Comparison of ENCODE assay signal across 15 cellular contexts in genomic region chr9:127139071-127139731, GRCh38. TPM values are rescaled to one million over a fixed set of nuclear protein-coding genes. Genes with fewer than 3 reads are reported as not detected.
DNase-seq lines count a peak whose midpoint lies in the region; ATAC-seq, FAIRE-seq and TF ChIP-seq lines count a peak whose summit lies in the region.
"Had no signal": no experiment of that assay in that cellular context is flagged by ENCODE, and none has a peak within 500 bp of the region (broad histone marks: within the 10 kb centered on the region; RNA-seq: fewer than 3 reads in every experiment).

No MANE protein-coding gene starts in this region.

- TF ChIP-seq POLR2A in right lobe of liver (IDR thresholded peaks at IDR 0.05), result no peak
- no peak for TF ChIP-seq POLR2A in HepG2 (IDR thresholded peaks at IDR 0.05; ENCODE audit: insufficient read depth in 1 of 2, low read depth in 2 of 2, low read length in 2 of 2)

- POLR2A ChIA-PET in HepG2 (lab: Yijun Ruan, JAX), result no interaction called here

- H3K4me3 ChIP-seq in right lobe of liver (no peak overlapping the region), HepG2 (replicated peaks in 1 of 3; ENCODE audit: insufficient read depth in 1 of 3, low read depth in 2 of 3, low read length in 3 of 3) (no peak overlapping the region), skeletal muscle tissue (ENCODE audit: low read length in 3 of 3) (peak overlapping the region in 2 of 3 donors; percentile 19 to 54), BE2C (ENCODE audit: low read depth, low read length) (no peak overlapping the region)

- H2AFZ ChIP-seq in HepG2 (ENCODE audit: low read length), result no peak overlapping the region

- TF ChIP-seq CTCF in right lobe of liver (IDR thresholded peaks at IDR 0.05) (no peak), HepG2 (CRISPR knock-in tag; IDR thresholded peaks at IDR 0.05) (no peak), BE2C (IDR thresholded peaks at IDR 0.05; ENCODE audit: low read depth, low read length) (no peak)

- H3K4me2 ChIP-seq in HepG2 (ENCODE audit: low read depth, low read length), result no peak overlapping the region

- H3K27me3 ChIP-seq in right lobe of liver (no peaks in the 10 kb centered on the region), HepG2 (ENCODE audit: control insufficient read depth in 1 of 2, insufficient read depth in 2 of 2, low read length in 2 of 2) (no peaks in the 10 kb centered on the region), skeletal muscle tissue (ENCODE audit: control insufficient read depth in 3 of 3, insufficient read depth in 3 of 3, low read length in 3 of 3) (no peaks in the 10 kb centered on the region), BE2C (no peaks in the 10 kb centered on the region)

- H3K4me1 ChIP-seq in right lobe of liver (peaks cover 0 to 6% (median 0%) of the 10 kb centered on the region in 4 donors), HepG2 (ENCODE audit: insufficient read depth, low read length) (peaks cover 8% of the 10 kb centered on the region), skeletal muscle tissue (ENCODE audit: control insufficient read depth in 3 of 3, insufficient read depth in 3 of 3, low read length in 3 of 3) (peaks cover 57 to 84% (median 69%) of the 10 kb centered on the region in 3 donors), BE2C (no peaks in the 10 kb centered on the region)

- H3K27ac ChIP-seq in right lobe of liver (no peak overlapping the region), HepG2 (ENCODE audit: extremely low read length, insufficient read depth, low read length) (no peak overlapping the region), skeletal muscle tissue (ENCODE audit: low read depth, low read length) (peak overlapping the region; percentile 62), caudate nucleus (ENCODE audit: low read depth, low read length) (no peak overlapping the region)

- intact Hi-C loops in right lobe of liver (cut with DNase I) (no loop called here), HepG2 (cut with micrococcal nuclease; ENCODE audit: unreplicated experiment) (no loop called here)

- CTCF ChIA-PET in HepG2 (lab: Yijun Ruan, JAX; ENCODE audit: low intra/inter-chr PET ratio, low total read pairs), result no interaction called here

- no peaks in the 10 kb centered on the region for H4K20me1 ChIP-seq in HepG2 (ENCODE audit: insufficient read depth, low read length)

- ATAC-seq in right lobe of liver (no peak), HepG2 (no peak)

- no peaks in the 10 kb centered on the region for H3K36me3 ChIP-seq in right lobe of liver
- H3K36me3 ChIP-seq in HepG2 (replicated peaks in 1 of 2; ENCODE audit: control insufficient read depth in 1 of 2, insufficient read depth in 2 of 2, low read length in 2 of 2), result no peaks in the 10 kb centered on the region
- H3K36me3 ChIP-seq in skeletal muscle tissue (ENCODE audit: control insufficient read depth in 3 of 3, insufficient read depth in 3 of 3, low read length in 3 of 3), result no peaks in the 10 kb centered on the region
- no peaks in the 10 kb centered on the region for H3K36me3 ChIP-seq in BE2C

- H3K9ac ChIP-seq in HepG2 (ENCODE audit: insufficient read depth, low read depth, low read length) (no peak overlapping the region), skeletal muscle tissue (ENCODE audit: low read depth in 1 of 3, low read length in 3 of 3) (peak overlapping the region in 1 of 3 donors; percentile 40)

- no peaks in the 10 kb centered on the region for H3K79me2 ChIP-seq in HepG2 (ENCODE audit: insufficient read depth, low read length)

- no TSS peak for BruUV-seq in HepG2 (replicated peaks; lab: Mats Ljungman, UMichigan)

- DNase-seq in right lobe of liver (peak in 2 of 3 donors; percentile 23 to 40), HepG2 (ENCODE audit: low spot score) (no peak), islet precursor cell (peak; percentile 55), iPS-NIHi11 (ENCODE audit: low spot score) (no peak), BE2C (no peak), caudate nucleus (lab: John Stamatoyannopoulos, UW) (no peak)
- DNase-seq: Calu3, HCEC 1CT, MV-4-11, NCI-H1417 treated with DMSO at 0.1 percent for 48 hours, NCI-H2029, NCI-H510A treated with DMSO at 0.1 percent for 48 hours had no signal

- in situ Hi-C loops in HepG2 (cut with HindIII; ENCODE audit: extremely low pct_ligation_motif_present, low pct_unique_long_range_greater_than_20kb), result no loop called here

- H3K9me3 ChIP-seq in right lobe of liver, result no peaks in the 10 kb centered on the region
- no peaks in the 10 kb centered on the region for H3K9me3 ChIP-seq in HepG2 (ENCODE audit: low read length)
- H3K9me3 ChIP-seq in skeletal muscle tissue (ENCODE audit: control insufficient read depth in 3 of 3, low read length in 3 of 3), result no peaks in the 10 kb centered on the region
- no peaks in the 10 kb centered on the region for H3K9me3 ChIP-seq in BE2C

- TF ChIP-seq RAD21 in HepG2 (CRISPR knock-in tag; IDR thresholded peaks at IDR 0.05), result no peak

- no CpG with 5 or more reads among the region's 8 CpGs for WGBS in right lobe of liver (ENCODE audit: insufficient coverage, low coverage, low lambda C conversion rate, missing lambda C conversion rate)
- WGBS in HepG2 (ENCODE audit: low lambda C conversion rate), result 80% methylated on average over 2 of the region's 8 CpGs

- FAIRE-seq in HepG2 (lab: Jason Lieb, UNC), result no peak
- FAIRE-seq: GM18507, RCC 7860 had no signal

- no peak for TF ChIP-seq EP300 in HepG2 (IDR thresholded peaks at IDR 0.05; ENCODE audit: low read depth in 2 of 2, low read length in 2 of 2)
- no peak for TF ChIP-seq EP300 in HepG2 (CRISPR knock-in tag; IDR thresholded peaks at IDR 0.05; ENCODE audit: borderline replicate concordance)

TF ChIP-seq in HepG2, 621 proteins besides CTCF, POLR2A, EP300 and RAD21:
- no peak for TF ChIP-seq ZKSCAN1 (IDR thresholded peaks at IDR 0.05; ENCODE audit: low read length)
- TF ChIP-seq NCOA1 (CRISPR knock-in tag; IDR thresholded peaks at IDR 0.05), result no peak
- TF ChIP-seq CCDC6 (CRISPR knock-in tag; IDR thresholded peaks at IDR 0.05), result no peak
- no peak for TF ChIP-seq ZFP1 (CRISPR knock-in tag; IDR thresholded peaks at IDR 0.05)
- no peak for TF ChIP-seq CREB3 (CRISPR knock-in tag; IDR thresholded peaks at IDR 0.05)
- no peak for TF ChIP-seq ZNF383 (CRISPR knock-in tag; IDR thresholded peaks at IDR 0.05; ENCODE audit: borderline replicate concordance)
- no peak for TF ChIP-seq ZNF713 (CRISPR knock-in tag; IDR thresholded peaks at IDR 0.05)
TF ChIP-seq in HepG2: peak in this region for 0.

RNA-seq across cellular contexts. Expression of gene ANGPTL2, which starts 16.8 kb away (rescaled TPM):
- 1 to 10 TPM; 2.1 to 6.3 (median 3.0) TPM for total RNA-seq in right lobe of liver
- total RNA-seq in HepG2 (2016; rRNA removed; fragmentation: Illumina TruSeq; extraction: Trizol), result 0.35 and 0.91 TPM in 2 replicates
- total RNA-seq in HepG2 (2016; cell fraction: cytosol; rRNA removed; fragmentation: Illumina TruSeq; extraction: Trizol; ENCODE audit: low read depth), result 0.09 TPM in 1 of 2 replicates, not detected in the other
- total RNA-seq in HepG2 (2016; cell fraction: insoluble cytoplasmic fraction; rRNA removed; fragmentation: Illumina TruSeq; extraction: Trizol), result 0.49 and 1.4 TPM in 2 replicates
- total RNA-seq in HepG2 (2016; cell fraction: membrane; rRNA removed; fragmentation: Illumina TruSeq; extraction: Trizol), result 0.55 and 0.59 TPM in 2 replicates
- total RNA-seq in HepG2 (2016; cell fraction: nucleus; rRNA removed; fragmentation: Illumina TruSeq; extraction: Trizol), result 1.2 and 2.2 TPM in 2 replicates
- 21.0 and 40.2 TPM in 2 replicates for polyA plus RNA-seq in HepG2 (2011; rRNA removed)
- 14.1 and 24.9 TPM in 2 replicates for polyA plus RNA-seq in HepG2 (2011; cell fraction: cytosol; rRNA removed)
- 16.8 and 26.7 TPM in 2 replicates for polyA plus RNA-seq in HepG2 (2011; cell fraction: nucleus; rRNA removed)
- polyA plus RNA-seq in HepG2 (2012), result 27.5 and 38.6 TPM in 2 replicates
- polyA plus RNA-seq in HepG2 (2016; cell fraction: cytosol; fragmentation: Illumina TruSeq; extraction: Trizol; ENCODE audit: low read depth), result 0.19 and 0.24 TPM in 2 replicates
- polyA plus RNA-seq in HepG2 (2016; cell fraction: insoluble cytoplasmic fraction; fragmentation: Illumina TruSeq; extraction: Trizol; ENCODE audit: low read depth), result 0.60 and 0.63 TPM in 2 replicates
- polyA plus RNA-seq in HepG2 (2016; cell fraction: membrane; fragmentation: Illumina TruSeq; extraction: Trizol; ENCODE audit: low read depth), result 0.50 and 0.89 TPM in 2 replicates
- polyA plus RNA-seq in HepG2 (2016; cell fraction: nucleus; fragmentation: Illumina TruSeq; extraction: Trizol; ENCODE audit: insufficient read depth, low read depth), result 1.8 and 2.3 TPM in 2 replicates
- 0.09 and 16.6 TPM in 2 replicates for polyA minus RNA-seq in HepG2 (2011; rRNA and poly(A)+ RNA removed; ENCODE audit: low replicate concordance)
- polyA minus RNA-seq in HepG2 (2011; cell fraction: cytosol; rRNA and poly(A)+ RNA removed), result 7.1 and 18.4 TPM in 2 replicates
- polyA minus RNA-seq in HepG2 (2011; cell fraction: nucleus; rRNA and poly(A)+ RNA removed), result 7.3 and 9.9 TPM in 2 replicates
- 37.6 TPM for total RNA-seq in skeletal muscle tissue
- polyA plus RNA-seq in BE2C (2012; ENCODE audit: insufficient read depth, insufficient read length, low read depth), result 6.8 TPM
- total RNA-seq: Calu3 had no signal

Comparison
In these comparisons a context has a peak if more than half of its experiments do, and no peak if none do; other contexts are left out.
1. DNase-seq: peak in right lobe of liver (2 of 3) and islet precursor cell (single experiment); none in HepG2 (single experiment), iPS-NIHi11 (single experiment), BE2C (single experiment) and caudate nucleus (0 of 61).
2. H3K4me3 ChIP-seq: peak in skeletal muscle tissue (2 of 3); none in right lobe of liver (0 of 3), HepG2 (0 of 3) and BE2C (single experiment).